8 cellular contexts compared by ENCODE assay signal in the genomic region with DNA sequence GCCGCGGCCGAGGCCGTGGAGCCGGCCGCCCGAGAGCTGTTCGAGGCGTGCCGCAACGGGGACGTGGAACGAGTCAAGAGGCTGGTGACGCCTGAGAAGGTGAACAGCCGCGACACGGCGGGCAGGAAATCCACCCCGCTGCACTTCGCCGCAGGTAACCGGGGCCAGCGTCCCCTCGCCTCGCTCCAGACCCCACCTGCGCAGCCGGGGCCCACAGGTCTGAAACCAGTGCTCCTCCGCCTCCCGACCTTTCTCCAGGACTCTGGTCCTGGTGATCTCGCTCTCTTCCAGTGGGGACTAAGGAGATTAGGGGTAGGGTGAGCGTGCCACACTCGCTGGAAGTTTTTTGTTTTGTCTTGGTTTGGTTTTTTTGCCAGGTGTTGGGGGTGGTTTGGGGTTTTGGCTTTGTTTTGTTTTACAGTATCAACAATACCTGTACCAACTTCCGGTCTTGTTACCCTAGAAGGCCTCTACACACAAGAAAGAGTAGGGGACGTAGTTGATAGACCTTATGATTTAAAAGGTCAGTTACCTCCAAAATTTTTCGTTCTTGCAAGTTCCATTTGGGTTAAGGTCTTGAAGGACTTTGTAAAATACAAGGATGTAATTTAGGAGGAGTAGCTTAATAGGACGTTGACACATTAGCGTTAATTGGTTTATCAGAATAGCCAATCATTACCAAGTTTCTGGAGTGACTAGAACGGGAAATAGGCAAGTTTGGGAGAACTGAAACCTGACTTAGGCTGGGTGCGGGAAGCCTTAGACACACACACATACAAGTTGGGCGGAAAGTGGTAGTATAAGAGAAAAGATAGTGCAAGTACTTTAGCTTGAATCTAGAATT. TPM values are rescaled to one million over a fixed set of nuclear protein-coding genes. Genes with fewer than 3 reads are reported as not detected.
DNase-seq lines count a peak whose midpoint lies in the region; ATAC-seq and TF ChIP-seq lines count a peak whose summit lies in the region.

No MANE protein-coding gene starts in this region.

- no peaks in the 10 kb centered on the region for H3K36me3 ChIP-seq in fibroblast of lung (ENCODE audit: control insufficient read depth, insufficient read depth, low read length)

- peaks cover 63% of the 10 kb centered on the region for H3K4me1 Mint-ChIP-seq in activated T-cell treated with anti-CD3 and anti-CD28 coated beads, Interleukin-2, amount 50 U/mL, for 72 hours (ENCODE audit: low read depth)
- peaks cover 48 to 66% of the 10 kb centered on the region in 2 donors for H3K4me1 Mint-ChIP-seq in natural killer cell treated with Interleukin-12 subunit alpha and Interleukin-12 subunit beta and Interleukin-15 and Interleukin-18, amount 100 ng/mL, for 72 hours (ENCODE audit: low read depth in 2 of 2)
- H3K4me1 Mint-ChIP-seq in type B pancreatic cell (ENCODE audit: unreplicated experiment), result peaks cover 32% of the 10 kb centered on the region

- no peaks in the 10 kb centered on the region for H4K20me1 ChIP-seq in fibroblast of lung (ENCODE audit: control insufficient read depth, extremely low read depth, insufficient read depth, low read length)

- peak overlapping the region; percentile 93 for H3K4me2 ChIP-seq in fibroblast of lung (ENCODE audit: extremely low read depth, insufficient read depth, low read length)

- TF ChIP-seq CTCF in GM13976 (IDR thresholded peaks at IDR 0.05; ENCODE audit: borderline replicate concordance, control extremely low read depth, extremely low read depth, insufficient read depth, missing control alignments), result no peak
- no peak for TF ChIP-seq CTCF in fibroblast of lung (conservative IDR thresholded peaks at IDR 0.05 in 1 of 2, IDR thresholded peaks at IDR 0.05 in 1 of 2; ENCODE audit: low read depth in 1 of 2, low read length in 2 of 2)
- no peak for TF ChIP-seq CTCF in type B pancreatic cell (conservative IDR thresholded peaks at IDR 0.05)

- H3K4me1 ChIP-seq in fibroblast of lung (ENCODE audit: control insufficient read depth, extremely low read depth, insufficient read depth, low read length), result peaks cover 5% of the 10 kb centered on the region

- H3K27ac Mint-ChIP-seq in activated T-cell treated with anti-CD3 and anti-CD28 coated beads, Interleukin-2, amount 50 U/mL, for 72 hours, result peak overlapping the region; percentile 92
- peak overlapping the region; percentile 89 to 98 for H3K27ac Mint-ChIP-seq in natural killer cell treated with Interleukin-12 subunit alpha and Interleukin-12 subunit beta and Interleukin-15 and Interleukin-18, amount 100 ng/mL, for 72 hours
- peak overlapping the region; percentile 99 for H3K27ac Mint-ChIP-seq in type B pancreatic cell

- ATAC-seq in HG02870 (IDR thresholded peaks at IDR 0.05; ENCODE audit: unreplicated experiment), result peak; percentile 35
- peak; percentile 47 for ATAC-seq in activated T-cell treated with anti-CD3 and anti-CD28 coated beads, Interleukin-2, amount 50 U/mL, for 72 hours (replicated peaks in 1 of 2)
- peak in 1 of 2 donors; percentile 66 for ATAC-seq in natural killer cell treated with Interleukin-12 subunit alpha and Interleukin-12 subunit beta and Interleukin-15 and Interleukin-18, amount 100 ng/mL, for 72 hours

- in situ Hi-C loops in ACHN (cut with HindIII; ENCODE audit: low pct_ligation_motif_present, low pct_unique_long_range_greater_than_20kb, low sequenced_read_pairs), result no loop called here
- in situ Hi-C loops in GM13976 (cut with MboI; ENCODE audit: low sequenced_read_pairs, unreplicated experiment), result no loop called here

- H3K4me3 Mint-ChIP-seq in activated T-cell treated with anti-CD3 and anti-CD28 coated beads, Interleukin-2, amount 50 U/mL, for 72 hours, result peak overlapping the region; percentile 91 to 98
- peak overlapping the region; percentile 96 for H3K4me3 Mint-ChIP-seq in natural killer cell treated with Interleukin-12 subunit alpha and Interleukin-12 subunit beta and Interleukin-15 and Interleukin-18, amount 100 ng/mL, for 72 hours
- H3K4me3 Mint-ChIP-seq in type B pancreatic cell, result peak overlapping the region; percentile 98

- H3K36me3 Mint-ChIP-seq in activated T-cell treated with anti-CD3 and anti-CD28 coated beads, Interleukin-2, amount 50 U/mL, for 72 hours (ENCODE audit: insufficient read depth in 2 of 2), result peaks cover 13 to 31% of the 10 kb centered on the region in 2 donors
- no peaks in the 10 kb centered on the region for H3K36me3 Mint-ChIP-seq in natural killer cell treated with Interleukin-12 subunit alpha and Interleukin-12 subunit beta and Interleukin-15 and Interleukin-18, amount 100 ng/mL, for 72 hours
- peaks cover 17% of the 10 kb centered on the region for H3K36me3 Mint-ChIP-seq in type B pancreatic cell

- peak overlapping the region; percentile 88 for H3K27ac ChIP-seq in fibroblast of lung (ENCODE audit: insufficient read depth, low read length)

- no peaks in the 10 kb centered on the region for H3K9me3 Mint-ChIP-seq in activated T-cell treated with anti-CD3 and anti-CD28 coated beads, Interleukin-2, amount 50 U/mL, for 72 hours
- no peaks in the 10 kb centered on the region for H3K9me3 Mint-ChIP-seq in natural killer cell treated with Interleukin-12 subunit alpha and Interleukin-12 subunit beta and Interleukin-15 and Interleukin-18, amount 100 ng/mL, for 72 hours
- H3K9me3 Mint-ChIP-seq in type B pancreatic cell, result no peaks in the 10 kb centered on the region

- H3K79me2 ChIP-seq in fibroblast of lung (ENCODE audit: control insufficient read depth, insufficient read depth, low read length), result peaks cover 55% of the 10 kb centered on the region

- no peaks in the 10 kb centered on the region for H3K27me3 ChIP-seq in fibroblast of lung (ENCODE audit: control insufficient read depth, insufficient read depth, low read length)

- peak overlapping the region; percentile 86 for H3K9ac ChIP-seq in fibroblast of lung (ENCODE audit: insufficient read depth, low read length)

- DNase-seq in ACHN (peak; percentile 43), GM13976 (ENCODE audit: low spot score) (peak; percentile 46), NCI-H69 (lab: John Stamatoyannopoulos, UW) (peak; percentile 69), fibroblast of lung (ENCODE audit: low read depth in 2 of 2) (peak; percentile 58 to 64), type B pancreatic cell (ENCODE audit: extremely low spot score, unreplicated experiment) (peak; percentile 70)
- DNase-seq in activated T-cell treated with anti-CD3 and anti-CD28 coated beads, Interleukin-2, amount 50 U/mL, for 72 hours, result peak; percentile 57 to 60
- DNase-seq in natural killer cell treated with Interleukin-12 subunit alpha and Interleukin-12 subunit beta and Interleukin-15 and Interleukin-18, amount 100 ng/mL, for 72 hours (ENCODE audit: low spot score), result no peak

- H3K4me3 ChIP-seq in fibroblast of lung (replicated peaks in 1 of 4; ENCODE audit: control extremely low read depth in 1 of 4, insufficient read depth in 1 of 4, low read depth in 3 of 4, low read length in 4 of 4), result peak overlapping the region; percentile 67 to 99 (median 94)

- peak overlapping the region; percentile 80 for H2AFZ ChIP-seq in fibroblast of lung (ENCODE audit: low read length)

- H3K9me3 ChIP-seq in fibroblast of lung (ENCODE audit: control insufficient read depth, insufficient read depth, low read depth, low read length), result no peaks in the 10 kb centered on the region

- no peaks in the 10 kb centered on the region for H3K27me3 Mint-ChIP-seq in activated T-cell treated with anti-CD3 and anti-CD28 coated beads, Interleukin-2, amount 50 U/mL, for 72 hours (ENCODE audit: low read depth)
- H3K27me3 Mint-ChIP-seq in natural killer cell treated with Interleukin-12 subunit alpha and Interleukin-12 subunit beta and Interleukin-15 and Interleukin-18, amount 100 ng/mL, for 72 hours, result no peaks in the 10 kb centered on the region
- H3K27me3 Mint-ChIP-seq in type B pancreatic cell, result no peaks in the 10 kb centered on the region

RNA-seq across cellular contexts. Expression of a gene that starts 0.7 kb away (rescaled TPM):
- total RNA-seq in activated T-cell treated with anti-CD3 and anti-CD28 coated beads, Interleukin-2, amount 50 U/mL, for 72 hours, result 10 to 100 TPM; 48.5 to 52.3 TPM
- 57.5 and 61.6 TPM in 2 replicates for total RNA-seq in fibroblast of lung
- polyA plus RNA-seq in fibroblast of lung, result 31.8 and 44.6 TPM in 2 replicates
- 21.3 and 26.6 TPM in 2 replicates for polyA plus RNA-seq in fibroblast of lung (2012)
- 12.7 and 13.1 TPM in 2 replicates for polyA minus RNA-seq in fibroblast of lung (ENCODE audit: low replicate concordance)
- total RNA-seq in natural killer cell treated with Interleukin-12 subunit alpha and Interleukin-12 subunit beta and Interleukin-15 and Interleukin-18, amount 100 ng/mL, for 72 hours, result 10 to 100 TPM; 22.5 to 31.7 TPM
- total RNA-seq in type B pancreatic cell (ENCODE audit: low replicate concordance), result 47.3 and 50.8 TPM in 2 replicates
